In the genomic region with DNA sequence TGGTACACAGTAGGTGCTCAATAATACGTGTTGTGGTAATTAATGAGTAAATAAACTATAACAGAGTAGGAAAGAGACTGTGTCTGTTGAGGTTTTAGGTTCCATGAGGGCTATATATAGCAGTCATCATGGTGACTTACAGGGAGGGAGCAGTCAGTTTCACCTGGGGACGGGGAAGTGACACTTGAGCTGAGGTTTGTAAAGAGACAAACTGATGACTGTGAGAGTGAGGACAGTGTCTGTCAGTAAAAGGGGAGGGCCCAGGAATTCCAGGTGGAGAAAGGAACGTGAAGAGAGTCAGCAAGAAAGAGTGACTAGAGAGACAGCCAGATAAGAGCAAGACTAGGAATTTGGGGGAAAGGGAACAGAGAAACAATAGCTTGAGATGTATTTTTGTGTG, we compare ENCODE assay signal across 22 cellular contexts. TPM values are rescaled to one million over a fixed set of nuclear protein-coding genes. Genes with fewer than 3 reads are reported as not detected.
DNase-seq lines count a peak whose midpoint lies in the region; ATAC-seq, FAIRE-seq and TF ChIP-seq lines count a peak whose summit lies in the region.
"Had no signal": no experiment of that assay in that cellular context is flagged by ENCODE, and none has a peak within 500 bp of the region (broad histone marks: within the 10 kb centered on the region; RNA-seq: fewer than 3 reads in every experiment).

No MANE protein-coding gene starts in this region.

- ATAC-seq in HG02798 (IDR thresholded peaks at IDR 0.05; ENCODE audit: poor library complexity, unreplicated experiment) (peak; percentile 34), GM19035 (IDR thresholded peaks at IDR 0.05; ENCODE audit: unreplicated experiment) (no peak), HG03442 (IDR thresholded peaks at IDR 0.05; ENCODE audit: unreplicated experiment) (no peak)
- ATAC-seq: GM23338, left lung, PC-3 had no signal

- WGBS in sigmoid colon, 2 donors = 61 to 62% methylated on average over 3 of the region's 3 CpGs
- 50 to 69% (median 60%) methylated on average over 3 of the region's 3 CpGs for WGBS in small intestine, 3 donors

- intact Hi-C loops in sigmoid colon (cut with DNase I) = no loop called here
- intact Hi-C loops in activated T-helper 2 cell treated with anti-CD3 and anti-CD28 coated beads, Interferon-gamma antibody, Interleukin-2, Interleukin-4, amounts not matched to agents 10 μg/mL and 5 μg/mL and 100 μg/mL, durations not matched to agents 14 hours and 24 hours and 36 hours (cut with micrococcal nuclease) = no loop called here

- H3K4me3 ChIP-seq in epithelial cell of esophagus (ENCODE audit: low read length) (no peak overlapping the region), sigmoid colon (no peak overlapping the region), small intestine (ENCODE audit: low read depth in 1 of 2, low read length in 2 of 2) (no peak overlapping the region)
- H3K4me3 ChIP-seq: GM23338, left lung had no signal

- H3K9me3 ChIP-seq in sigmoid colon = no peaks in the 10 kb centered on the region
- H3K9me3 ChIP-seq in small intestine (ENCODE audit: control insufficient read depth, low read depth) = no peaks in the 10 kb centered on the region
- H3K9me3 ChIP-seq: left lung had no signal

- no peak for TF ChIP-seq CTCF in epithelial cell of esophagus (IDR thresholded peaks at IDR 0.05; ENCODE audit: insufficient read depth, low read depth, low read length, missing control alignments)
- no peak for TF ChIP-seq CTCF in sigmoid colon (IDR thresholded peaks at IDR 0.05)

- TF ChIP-seq POLR2A in sigmoid colon (IDR thresholded peaks at IDR 0.05) = no peak

- H3K36me3 Mint-ChIP-seq in activated T-helper 2 cell treated with anti-CD3 and anti-CD28 coated beads, Interferon-gamma antibody, Interleukin-2, Interleukin-4, amounts not matched to agents 10 μg/mL and 5 μg/mL and 100 μg/mL, durations not matched to agents 14 hours and 24 hours and 36 hours (ENCODE audit: low read depth) = no peaks in the 10 kb centered on the region
- H3K36me3 Mint-ChIP-seq: activated naive CD8-positive, alpha-beta T cell treated with anti-CD3 and anti-CD28 coated beads for 36 hours had no signal

- H3K36me3 ChIP-seq in sigmoid colon = no peaks in the 10 kb centered on the region
- H3K36me3 ChIP-seq in small intestine (ENCODE audit: control insufficient read depth in 2 of 2, insufficient read depth in 2 of 2, low read length in 2 of 2) = no peaks in the 10 kb centered on the region
- H3K36me3 ChIP-seq: brain microvascular endothelial cell, left lung had no signal

- DNase-seq in DMS53 (lab: John Stamatoyannopoulos, UW) (peak; percentile 68), epithelial cell of esophagus (ENCODE audit: low read depth) (peak; percentile 29), sigmoid colon (peak; percentile 4), small intestine (no peak)
- no peak for DNase-seq in activated T-helper 2 cell treated with anti-CD3 and anti-CD28 coated beads, Interferon-gamma antibody, Interleukin-2, Interleukin-4, amounts not matched to agents 10 μg/mL and 5 μg/mL and 100 μg/mL, durations not matched to agents 14 hours and 24 hours and 36 hours (ENCODE audit: low spot score)
- DNase-seq: activated B cell treated with CpG ODN at 0.5 μM for 24 hours; activated naive CD8-positive, alpha-beta T cell treated with anti-CD3 and anti-CD28 coated beads for 36 hours; activated T-cell treated with anti-CD3 and anti-CD28 coated beads, Interleukin-2, amount 50 U/mL, for 48 hours; brain microvascular endothelial cell; COR-L47; foreskin melanocyte; left lung; NCI-H1417; nucleus accumbens; PC-3; stimulated activated naive CD4-positive, alpha-beta T cell treated with Interleukin-2 at 50 U/mL for 16 hours had no signal

- H3K9me3 Mint-ChIP-seq in activated T-helper 2 cell treated with anti-CD3 and anti-CD28 coated beads, Interferon-gamma antibody, Interleukin-2, Interleukin-4, amounts not matched to agents 10 μg/mL and 5 μg/mL and 100 μg/mL, durations not matched to agents 14 hours and 24 hours and 36 hours = no peaks in the 10 kb centered on the region
- H3K9me3 Mint-ChIP-seq: activated B cell treated with CpG ODN at 0.5 μM for 24 hours; activated naive CD8-positive, alpha-beta T cell treated with anti-CD3 and anti-CD28 coated beads for 36 hours; GM23338; T-helper 2 cell treated with Interferon-gamma antibody and Interleukin-4, amounts not matched to agents 5 μg/mL and 100 μg/mL, for 36 hours had no signal

- H3K27me3 Mint-ChIP-seq in activated T-helper 2 cell treated with anti-CD3 and anti-CD28 coated beads, Interferon-gamma antibody, Interleukin-2, Interleukin-4, amounts not matched to agents 10 μg/mL and 5 μg/mL and 100 μg/mL, durations not matched to agents 14 hours and 24 hours and 36 hours (ENCODE audit: low read depth) = peaks cover 29% of the 10 kb centered on the region
- H3K27me3 Mint-ChIP-seq: activated naive CD8-positive, alpha-beta T cell treated with anti-CD3 and anti-CD28 coated beads for 36 hours had no signal

- no peak overlapping the region for H3K4me3 Mint-ChIP-seq in activated T-helper 2 cell treated with anti-CD3 and anti-CD28 coated beads, Interferon-gamma antibody, Interleukin-2, Interleukin-4, amounts not matched to agents 10 μg/mL and 5 μg/mL and 100 μg/mL, durations not matched to agents 14 hours and 24 hours and 36 hours (ENCODE audit: low read depth)
- H3K4me3 Mint-ChIP-seq: activated B cell treated with CpG ODN at 0.5 μM for 24 hours; activated naive CD8-positive, alpha-beta T cell treated with anti-CD3 and anti-CD28 coated beads for 36 hours; GM23338; T-helper 2 cell treated with Interferon-gamma antibody and Interleukin-4, amounts not matched to agents 5 μg/mL and 100 μg/mL, for 36 hours had no signal

- H3K4me1 ChIP-seq in sigmoid colon (peaks cover 0 to 34% (median 26%) of the 10 kb centered on the region in 4 donors), small intestine (ENCODE audit: control insufficient read depth in 2 of 2, insufficient read depth in 1 of 2, low read depth in 1 of 2, low read length in 1 of 2) (no peaks in the 10 kb centered on the region)

- FAIRE-seq in small intestine (lab: Jason Lieb, UNC) = no peak

- TF ChIP-seq EP300 in sigmoid colon (IDR thresholded peaks at IDR 0.05) = no peak

- no peaks in the 10 kb centered on the region for H3K27me3 ChIP-seq in sigmoid colon
- H3K27me3 ChIP-seq in small intestine (ENCODE audit: control insufficient read depth in 2 of 2, insufficient read depth in 2 of 2, low read length in 2 of 2) = no peaks in the 10 kb centered on the region
- H3K27me3 ChIP-seq: brain microvascular endothelial cell had no signal

- H3K4me1 Mint-ChIP-seq in activated T-helper 2 cell treated with anti-CD3 and anti-CD28 coated beads, Interferon-gamma antibody, Interleukin-2, Interleukin-4, amounts not matched to agents 10 μg/mL and 5 μg/mL and 100 μg/mL, durations not matched to agents 14 hours and 24 hours and 36 hours (ENCODE audit: low read depth) = peaks cover 21% of the 10 kb centered on the region
- H3K4me1 Mint-ChIP-seq: activated B cell treated with CpG ODN at 0.5 μM for 24 hours had no signal

- no peak overlapping the region for H3K27ac Mint-ChIP-seq in activated T-helper 2 cell treated with anti-CD3 and anti-CD28 coated beads, Interferon-gamma antibody, Interleukin-2, Interleukin-4, amounts not matched to agents 10 μg/mL and 5 μg/mL and 100 μg/mL, durations not matched to agents 14 hours and 24 hours and 36 hours
- H3K27ac Mint-ChIP-seq: activated B cell treated with CpG ODN at 0.5 μM for 24 hours; activated naive CD8-positive, alpha-beta T cell treated with anti-CD3 and anti-CD28 coated beads for 36 hours; GM23338; T-helper 2 cell treated with Interferon-gamma antibody and Interleukin-4, amounts not matched to agents 5 μg/mL and 100 μg/mL, for 36 hours had no signal

- no peak overlapping the region for H3K27ac ChIP-seq in sigmoid colon
- H3K27ac ChIP-seq in small intestine (ENCODE audit: low read depth in 1 of 2, low read length in 1 of 2) = no peak overlapping the region
- H3K27ac ChIP-seq: epithelial cell of prostate had no signal

RNA-seq across cellular contexts. Expression of gene ABCA4, which starts 30.2 kb away (rescaled TPM):
- total RNA-seq in sigmoid colon = 1 to 10 TPM in 1 of 4 donors, under 1 TPM in 3; 0.14 to 1.1 (median 0.50) TPM
- polyA plus RNA-seq in sigmoid colon (under 1 TPM in 1 of 3 donors, not detected in 2; 0.16 TPM), small intestine (1 to 10 TPM; 2.4 to 4.3 (median 3.4) TPM)
- not detected in 2 replicates for total RNA-seq in activated T-helper 2 cell treated with anti-CD3 and anti-CD28 coated beads, Interferon-gamma antibody, Interleukin-2, Interleukin-4, amounts not matched to agents 10 μg/mL and 5 μg/mL and 100 μg/mL, durations not matched to agents 14 hours and 24 hours and 36 hours
- total RNA-seq: activated B cell treated with CpG ODN at 0.5 μM for 24 hours; activated naive CD8-positive, alpha-beta T cell treated with anti-CD3 and anti-CD28 coated beads for 36 hours; GM23338 had no signal
- polyA plus RNA-seq: GM23338 had no signal

Comparison
In these comparisons a context has a peak if more than half of its experiments do, and no peak if none do; other contexts are left out.
1. DNase-seq: peak in DMS53 (single experiment), epithelial cell of esophagus (single experiment) and sigmoid colon (single experiment); none in small intestine (single experiment) and activated T-helper 2 cell treated with anti-CD3 and anti-CD28 coated beads, Interferon-gamma antibody, Interleukin-2, Interleukin-4, amounts not matched to agents 10 μg/mL and 5 μg/mL and 100 μg/mL, durations not matched to agents 14 hours and 24 hours and 36 hours (single experiment).